In the genomic region with DNA sequence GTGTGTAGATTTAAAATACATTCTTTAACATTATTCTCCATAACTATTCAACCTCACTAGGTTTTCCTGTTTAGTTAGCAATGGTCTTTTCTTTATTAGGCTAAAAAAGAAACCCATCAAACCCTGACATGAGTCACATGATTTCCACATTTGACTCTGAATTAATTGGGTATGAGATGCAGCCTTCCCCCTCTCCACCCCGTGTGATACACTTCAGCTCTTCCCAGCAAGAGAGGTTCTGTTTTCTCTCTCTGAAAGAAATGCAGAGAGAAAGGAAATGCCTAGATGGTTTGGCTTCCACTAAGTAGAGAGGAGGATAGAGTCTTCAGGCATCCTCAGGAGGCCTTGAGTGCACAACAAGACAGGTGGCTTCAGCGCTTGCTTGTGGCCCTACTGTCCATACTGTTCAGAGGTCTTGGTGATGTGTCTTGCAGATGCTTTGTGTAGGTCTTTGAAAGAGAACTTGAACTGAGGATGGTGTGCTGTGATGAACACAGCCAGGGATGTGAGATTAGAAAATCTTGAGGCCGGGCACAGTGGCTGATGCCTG, we compare ENCODE assay signal across 1 cellular context.
TF ChIP-seq lines count a peak whose summit lies in the region.

No MANE protein-coding gene starts in this region.

TF ChIP-seq in WTC11, 78 proteins besides CTCF, POLR2A, EP300 and RAD21 (continued from another document):
- TF ChIP-seq, protein P1, sequence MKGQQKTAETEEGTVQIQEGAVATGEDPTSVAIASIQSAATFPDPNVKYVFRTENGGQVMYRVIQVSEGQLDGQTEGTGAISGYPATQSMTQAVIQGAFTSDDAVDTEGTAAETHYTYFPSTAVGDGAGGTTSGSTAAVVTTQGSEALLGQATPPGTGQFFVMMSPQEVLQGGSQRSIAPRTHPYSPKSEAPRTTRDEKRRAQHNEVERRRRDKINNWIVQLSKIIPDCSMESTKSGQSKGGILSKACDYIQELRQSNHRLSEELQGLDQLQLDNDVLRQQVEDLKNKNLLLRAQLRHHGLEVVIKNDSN (CRISPR knock-in tag; IDR thresholded peaks at IDR 0.05), result no peak
- TF ChIP-seq, protein P2, sequence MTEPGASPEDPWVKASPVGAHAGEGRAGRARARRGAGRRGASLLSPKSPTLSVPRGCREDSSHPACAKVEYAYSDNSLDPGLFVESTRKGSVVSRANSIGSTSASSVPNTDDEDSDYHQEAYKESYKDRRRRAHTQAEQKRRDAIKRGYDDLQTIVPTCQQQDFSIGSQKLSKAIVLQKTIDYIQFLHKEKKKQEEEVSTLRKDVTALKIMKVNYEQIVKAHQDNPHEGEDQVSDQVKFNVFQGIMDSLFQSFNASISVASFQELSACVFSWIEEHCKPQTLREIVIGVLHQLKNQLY (CRISPR knock-in tag; IDR thresholded peaks at IDR 0.05), result no peak
- no peak for TF ChIP-seq ZNF219 (CRISPR knock-in tag; IDR thresholded peaks at IDR 0.05; ENCODE audit: borderline replicate concordance)
- TF ChIP-seq GABPB1 (CRISPR knock-in tag; IDR thresholded peaks at IDR 0.05), result no peak
- TF ChIP-seq GRHL2 (CRISPR knock-in tag; IDR thresholded peaks at IDR 0.05; ENCODE audit: insufficient replicate concordance, severe bottlenecking), result no peak
- TF ChIP-seq, protein P3, sequence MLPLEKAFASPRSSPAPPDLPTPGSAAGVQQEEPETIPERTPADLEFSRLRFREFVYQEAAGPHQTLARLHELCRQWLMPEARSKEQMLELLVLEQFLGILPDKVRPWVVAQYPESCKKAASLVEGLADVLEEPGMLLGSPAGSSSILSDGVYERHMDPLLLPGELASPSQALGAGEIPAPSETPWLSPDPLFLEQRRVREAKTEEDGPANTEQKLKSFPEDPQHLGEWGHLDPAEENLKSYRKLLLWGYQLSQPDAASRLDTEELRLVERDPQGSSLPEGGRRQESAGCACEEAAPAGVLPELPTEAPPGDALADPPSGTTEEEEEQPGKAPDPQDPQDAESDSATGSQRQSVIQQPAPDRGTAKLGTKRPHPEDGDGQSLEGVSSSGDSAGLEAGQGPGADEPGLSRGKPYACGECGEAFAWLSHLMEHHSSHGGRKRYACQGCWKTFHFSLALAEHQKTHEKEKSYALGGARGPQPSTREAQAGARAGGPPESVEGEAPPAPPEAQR (CRISPR knock-in tag; IDR thresholded peaks at IDR 0.05), result no peak
- TF ChIP-seq, protein P4, sequence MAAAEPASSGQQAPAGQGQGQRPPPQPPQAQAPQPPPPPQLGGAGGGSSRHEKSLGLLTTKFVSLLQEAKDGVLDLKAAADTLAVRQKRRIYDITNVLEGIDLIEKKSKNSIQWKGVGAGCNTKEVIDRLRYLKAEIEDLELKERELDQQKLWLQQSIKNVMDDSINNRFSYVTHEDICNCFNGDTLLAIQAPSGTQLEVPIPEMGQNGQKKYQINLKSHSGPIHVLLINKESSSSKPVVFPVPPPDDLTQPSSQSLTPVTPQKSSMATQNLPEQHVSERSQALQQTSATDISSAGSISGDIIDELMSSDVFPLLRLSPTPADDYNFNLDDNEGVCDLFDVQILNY (CRISPR knock-in tag; IDR thresholded peaks at IDR 0.05), result no peak
- TF ChIP-seq, protein P5, sequence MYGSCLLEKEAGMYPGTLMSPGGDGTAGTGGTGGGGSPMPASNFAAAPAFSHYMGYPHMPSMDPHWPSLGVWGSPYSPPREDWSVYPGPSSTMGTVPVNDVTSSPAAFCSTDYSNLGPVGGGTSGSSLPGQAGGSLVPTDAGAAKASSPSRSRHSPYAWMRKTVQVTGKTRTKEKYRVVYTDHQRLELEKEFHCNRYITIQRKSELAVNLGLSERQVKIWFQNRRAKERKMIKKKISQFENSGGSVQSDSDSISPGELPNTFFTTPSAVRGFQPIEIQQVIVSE (CRISPR knock-in tag; IDR thresholded peaks at IDR 0.05; ENCODE audit: borderline replicate concordance), result no peak
- TF ChIP-seq MYBL2 (CRISPR knock-in tag; IDR thresholded peaks at IDR 0.05), result no peak
- TF ChIP-seq ZNF317 (CRISPR knock-in tag; IDR thresholded peaks at IDR 0.05; ENCODE audit: borderline replicate concordance, low read depth), result no peak
